8 cellular contexts compared by ENCODE assay signal in the genomic region with DNA sequence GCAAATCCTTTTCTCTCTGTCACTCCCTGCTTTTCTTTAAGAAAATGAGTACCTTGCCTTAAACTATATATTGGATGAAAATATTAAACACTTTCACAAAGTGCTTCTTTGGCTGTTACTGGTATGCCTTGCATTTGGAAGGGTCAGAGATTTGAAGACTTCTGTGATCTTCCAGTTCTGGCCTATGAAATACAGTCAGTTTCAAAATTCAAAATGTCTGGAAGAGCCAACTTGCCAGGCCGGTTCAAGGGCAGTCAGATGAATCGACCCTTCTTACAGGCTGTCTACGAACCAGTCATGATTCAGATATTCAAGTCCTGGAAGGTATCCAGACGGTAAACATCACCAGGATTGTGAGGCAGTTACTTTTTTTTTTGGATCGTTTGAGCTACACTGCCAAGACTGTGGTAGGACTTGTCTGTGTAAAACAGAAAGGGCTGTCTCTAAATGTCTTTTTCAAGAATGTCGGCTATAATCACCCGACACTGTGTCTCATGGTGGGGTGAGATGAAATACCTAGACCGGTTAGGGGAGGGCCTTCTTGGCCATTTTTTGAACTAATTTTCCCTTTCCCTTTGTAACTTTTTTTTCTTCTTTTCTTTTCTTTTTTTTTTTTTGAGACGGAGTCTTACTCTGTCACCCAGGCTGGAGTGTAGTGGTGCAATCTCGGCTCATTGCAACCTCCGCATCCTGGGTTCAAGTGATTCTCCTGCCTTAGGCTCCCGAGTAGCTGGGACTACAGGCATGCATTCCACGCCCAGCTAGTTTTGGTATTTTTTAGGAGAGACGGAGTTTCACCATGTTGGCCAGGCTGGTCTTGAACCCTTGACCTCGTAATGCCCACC. TPM values are rescaled to one million over a fixed set of nuclear protein-coding genes. Genes with fewer than 3 reads are reported as not detected.
DNase-seq lines count a peak whose midpoint lies in the region; ATAC-seq and TF ChIP-seq lines count a peak whose summit lies in the region.

No MANE protein-coding gene starts in this region.

- no peaks in the 10 kb centered on the region for H3K36me3 ChIP-seq in adrenal gland (replicated peaks in 1 of 2)
- no peaks in the 10 kb centered on the region for H3K36me3 ChIP-seq in skeletal muscle tissue (ENCODE audit: control insufficient read depth in 3 of 3, insufficient read depth in 3 of 3, low read length in 3 of 3)

- peak; percentile 72 for ATAC-seq in left ventricle myocardium superior
- ATAC-seq in GM21381 (IDR thresholded peaks at IDR 0.05; ENCODE audit: unreplicated experiment), result no peak
- ATAC-seq in GM19035 (IDR thresholded peaks at IDR 0.05; ENCODE audit: unreplicated experiment), result no peak

- H3K4me3 ChIP-seq in adrenal gland (peak overlapping the region in 1 of 4 donors; percentile 7), skeletal muscle tissue (ENCODE audit: low read length in 3 of 3) (peak overlapping the region in 2 of 3 donors; percentile 0 to 6)

- TF ChIP-seq POLR2A in adrenal gland (IDR thresholded peaks at IDR 0.05), result peak in 1 of 2 donors; percentile 82

- intact Hi-C loops in adrenal gland (cut with DNase I), result loop anchor here in 1 of 2 donors (10.0 kb wide), 1 partner anchor 46 kb away; no protein-coding TSS in a partner anchor
- intact Hi-C loops in left ventricle myocardium superior (cut with micrococcal nuclease), result loop anchor here (10.0 kb wide), 2 partner anchors 46 to 176 kb away; partner anchors contain the start of gene ECH1

- H3K9ac ChIP-seq in skeletal muscle tissue (ENCODE audit: low read depth in 1 of 3, low read length in 3 of 3), result peak overlapping the region; percentile 52 to 62 (median 58)

- H3K4me1 ChIP-seq in adrenal gland (replicated peaks in 1 of 2), result peaks cover 90 to 100% of the 10 kb centered on the region in 2 donors
- H3K4me1 ChIP-seq in skeletal muscle tissue (ENCODE audit: control insufficient read depth in 3 of 3, insufficient read depth in 3 of 3, low read length in 3 of 3), result peaks cover 93 to 98% (median 93%) of the 10 kb centered on the region in 3 donors

- H3K27me3 ChIP-seq in adrenal gland (no peaks in the 10 kb centered on the region), skeletal muscle tissue (ENCODE audit: control insufficient read depth in 3 of 3, insufficient read depth in 3 of 3, low read length in 3 of 3) (no peaks in the 10 kb centered on the region)

- DNase-seq in AG08395 (ENCODE audit: low spot score) (peak; percentile 93), HuH-7 (ENCODE audit: low spot score) (peak; percentile 66), adrenal gland (peak; percentile 70 to 91 (median 85)), left ventricle myocardium superior (no peak), DMS114 treated with DMSO at 0.1 percent for 48 hours (lab: John Stamatoyannopoulos, UW; ENCODE audit: unreplicated experiment) (no peak)

- no peak for TF ChIP-seq CTCF in adrenal gland (IDR thresholded peaks at IDR 0.05)

- H3K9me3 ChIP-seq in adrenal gland (replicated peaks in 1 of 3), result no peaks in the 10 kb centered on the region
- no peaks in the 10 kb centered on the region for H3K9me3 ChIP-seq in skeletal muscle tissue (ENCODE audit: control insufficient read depth in 3 of 3, low read length in 3 of 3)

- 24 to 40% (median 34%) methylated on average over 13 to 15 of the region's 15 CpGs for WGBS in adrenal gland, 4 donors

- peak overlapping the region; percentile 66 to 99 (median 95) for H3K27ac ChIP-seq in adrenal gland
- H3K27ac ChIP-seq in skeletal muscle tissue (ENCODE audit: low read depth, low read length), result peak overlapping the region; percentile 95

RNA-seq across cellular contexts. Expression of gene ACTN4, which starts 11.2 kb away (rescaled TPM):
- total RNA-seq in adrenal gland (100 to 1,000 TPM; 430 to 773 (median 575) TPM), left ventricle myocardium superior (131 TPM), skeletal muscle tissue (42.3 TPM)
- polyA plus RNA-seq in adrenal gland, result 100 to 1,000 TPM; 148 to 586 (median 554) TPM

RNA-seq across cellular contexts. Expression of gene EIF3K, which starts 39.7 kb away (rescaled TPM):
- 100 to 1,000 TPM; 196 to 537 (median 316) TPM for total RNA-seq in adrenal gland
- 100 to 1,000 TPM; 177 to 292 (median 216) TPM for polyA plus RNA-seq in adrenal gland
- 674 TPM for total RNA-seq in left ventricle myocardium superior
- total RNA-seq in skeletal muscle tissue, result 314 TPM

RNA-seq across cellular contexts. Expression of gene MAP4K1, which starts 40.9 kb away (rescaled TPM):
- total RNA-seq in adrenal gland (1 to 10 TPM; 1.4 to 7.9 (median 4.1) TPM), left ventricle myocardium superior (1.8 TPM), skeletal muscle tissue (under 0.01 TPM)
- 10 to 100 TPM in 1 of 3 donors, 1 to 10 TPM in 2; 1.2 to 12.5 (median 6.8) TPM for polyA plus RNA-seq in adrenal gland

Comparison
In these comparisons a context has a peak if more than half of its experiments do, and no peak if none do; other contexts are left out.
1. DNase-seq: peak in AG08395 (single experiment), HuH-7 (single experiment) and adrenal gland (7 of 7); none in left ventricle myocardium superior (single experiment) and DMS114 treated with DMSO at 0.1 percent for 48 hours (single experiment).